Comparison of ENCODE assay signal across 16 cellular contexts in genomic region chr19:18363787-18364186, GRCh38. TPM values are rescaled to one million over a fixed set of nuclear protein-coding genes. Genes with fewer than 3 reads are reported as not detected.
DNase-seq lines count a peak whose midpoint lies in the region; ATAC-seq, FAIRE-seq and TF ChIP-seq lines count a peak whose summit lies in the region.
"Had no signal": no experiment of that assay in that cellular context is flagged by ENCODE, and none has a peak within 500 bp of the region (broad histone marks: within the 10 kb centered on the region; RNA-seq: fewer than 3 reads in every experiment).

No MANE protein-coding gene starts in this region.

- no peak overlapping the region for H3K4me3 ChIP-seq in ACC112 (ENCODE audit: low read depth, low read length)
- H3K4me3 ChIP-seq in RWPE2 (ENCODE audit: severe bottlenecking), result no peak overlapping the region
- no peak overlapping the region for H3K4me3 ChIP-seq in fibroblast of lung (replicated peaks in 1 of 4; ENCODE audit: control extremely low read depth in 1 of 4, insufficient read depth in 1 of 4, low read depth in 3 of 4, low read length in 4 of 4)
- H3K4me3 ChIP-seq in sigmoid colon, result no peak overlapping the region
- H3K4me3 ChIP-seq: gastroesophageal sphincter, SJSA1 had no signal

- peaks cover 18% of the 10 kb centered on the region for H3K4me1 ChIP-seq in ACC112 (ENCODE audit: control insufficient read depth, insufficient read depth, low read length, unreplicated experiment)
- peaks cover 23% of the 10 kb centered on the region for H3K4me1 ChIP-seq in RWPE2 (ENCODE audit: insufficient read depth, poor library complexity, severe bottlenecking)
- peaks cover 12% of the 10 kb centered on the region for H3K4me1 ChIP-seq in fibroblast of lung (ENCODE audit: control insufficient read depth, extremely low read depth, insufficient read depth, low read length)
- H3K4me1 ChIP-seq in sigmoid colon, result peaks cover 0 to 16% (median 13%) of the 10 kb centered on the region in 4 donors

- no peak for ATAC-seq in RWPE2 (ENCODE audit: low read depth)
- ATAC-seq in HG02623 (IDR thresholded peaks at IDR 0.05; ENCODE audit: unreplicated experiment), result no peak
- no peak for ATAC-seq in esophagus mucosa
- ATAC-seq: gastroesophageal sphincter; stimulated activated naive B cell treated with anti-CD40 and anti-IgM and Interleukin-4, amounts not matched to agents 10 μg/mL and 1 μg/mL and 100 μg/mL, for 72 hours had no signal

- WGBS in sigmoid colon, 2 donors, result 59 to 86% methylated on average over 6 of the region's 6 CpGs

- H3K27ac ChIP-seq in ACC112 (ENCODE audit: low read depth, low read length) (0 out of 2 replicates have a peak overlapping the region, but pooled peaks have one; percentile 81), RWPE2 (ENCODE audit: poor library complexity, severe bottlenecking) (peak overlapping the region; percentile 79), fibroblast of lung (ENCODE audit: insufficient read depth, low read length) (peak overlapping the region; percentile 99), sigmoid colon (peak overlapping the region in 3 of 4 donors; percentile 64 to 75 (median 70))

- FAIRE-seq in frontal cortex (lab: Jason Lieb, UNC), result no peak

- no peaks in the 10 kb centered on the region for H4K20me1 ChIP-seq in fibroblast of lung (ENCODE audit: control insufficient read depth, extremely low read depth, insufficient read depth, low read length)

- no peak overlapping the region for H3K9ac ChIP-seq in fibroblast of lung (ENCODE audit: insufficient read depth, low read length)

- no peak overlapping the region for H3K4me2 ChIP-seq in fibroblast of lung (ENCODE audit: extremely low read depth, insufficient read depth, low read length)

- TF ChIP-seq CTCF in RWPE2 (IDR thresholded peaks at IDR 0.05; ENCODE audit: poor library complexity, severe bottlenecking) (no peak), fibroblast of lung (conservative IDR thresholded peaks at IDR 0.05 in 1 of 2, IDR thresholded peaks at IDR 0.05 in 1 of 2; ENCODE audit: low read depth in 1 of 2, low read length in 2 of 2) (no peak), sigmoid colon (IDR thresholded peaks at IDR 0.05) (no peak)

- TF ChIP-seq POLR2A in sigmoid colon (IDR thresholded peaks at IDR 0.05), result no peak

- DNase-seq in RWPE2 (ENCODE audit: low spot score) (no peak), fibroblast of lung (ENCODE audit: low read depth in 2 of 2) (no peak), sigmoid colon (no peak), NCI-H1092 (lab: John Stamatoyannopoulos, UW) (no peak), frontal cortex (ENCODE audit: low spot score in 2 of 2) (no peak)
- DNase-seq: activated effector memory CD4-positive, alpha-beta T cell treated with anti-CD3 and anti-CD28 coated beads, Interleukin-2, amount 50 U/mL, for 16 hours; DMS79; effector memory CD4-positive, alpha-beta T cell; kidney glomerular epithelial cell; stimulated activated naive B cell treated with anti-CD40 and anti-IgM and Interleukin-4, amounts not matched to agents 10 μg/mL and 1 μg/mL and 100 μg/mL, for 72 hours had no signal

- H3K27me3 ChIP-seq in ACC112 (ENCODE audit: insufficient read depth, low read length) (no peaks in the 10 kb centered on the region), RWPE2 (ENCODE audit: insufficient read depth, poor library complexity, severe bottlenecking) (no peaks in the 10 kb centered on the region), fibroblast of lung (ENCODE audit: control insufficient read depth, insufficient read depth, low read length) (no peaks in the 10 kb centered on the region), sigmoid colon (no peaks in the 10 kb centered on the region)
- H3K27me3 ChIP-seq: gastroesophageal sphincter, SJSA1 had no signal

- intact Hi-C loops in sigmoid colon (cut with DNase I), result no loop called here

- H3K79me2 ChIP-seq in ACC112 (ENCODE audit: control insufficient read depth, insufficient read depth, low read length, unreplicated experiment) (no peaks in the 10 kb centered on the region), fibroblast of lung (ENCODE audit: control insufficient read depth, insufficient read depth, low read length) (no peaks in the 10 kb centered on the region)

- H3K36me3 ChIP-seq in ACC112 (ENCODE audit: insufficient read depth, low read length) (no peaks in the 10 kb centered on the region), RWPE2 (ENCODE audit: low read depth) (no peaks in the 10 kb centered on the region), fibroblast of lung (ENCODE audit: control insufficient read depth, insufficient read depth, low read length) (peaks cover 2% of the 10 kb centered on the region), sigmoid colon (peaks cover 0 to 46% (median 0%) of the 10 kb centered on the region in 4 donors)

- H2AFZ ChIP-seq in ACC112 (ENCODE audit: low read length, unreplicated experiment) (no peak overlapping the region), fibroblast of lung (ENCODE audit: low read length) (no peak overlapping the region)

- H3K9me3 ChIP-seq in RWPE2 (ENCODE audit: severe bottlenecking) (no peaks in the 10 kb centered on the region), fibroblast of lung (ENCODE audit: control insufficient read depth, insufficient read depth, low read depth, low read length) (no peaks in the 10 kb centered on the region), sigmoid colon (no peaks in the 10 kb centered on the region)
- H3K9me3 ChIP-seq: gastroesophageal sphincter, SJSA1 had no signal

- TF ChIP-seq EP300 in sigmoid colon (IDR thresholded peaks at IDR 0.05), result no peak

RNA-seq across cellular contexts. Expression of gene GDF15, which starts 22.2 kb away (rescaled TPM):
- total RNA-seq in fibroblast of lung (140 and 210 TPM in 2 replicates), sigmoid colon (1 to 10 TPM; 1.1 to 7.9 (median 3.9) TPM), esophagus mucosa (3.9 TPM), frontal cortex (not detected)
- polyA plus RNA-seq in fibroblast of lung (8.6 and 24.3 TPM in 2 replicates), sigmoid colon (10 to 100 TPM in 2 of 3 donors, 1 to 10 TPM in 1; 7.2 to 79.7 (median 24.5) TPM)
- 17.4 and 56.4 TPM in 2 replicates for polyA plus RNA-seq in fibroblast of lung (2012)
- 3.7 and 10.3 TPM in 2 replicates for polyA minus RNA-seq in fibroblast of lung (ENCODE audit: low replicate concordance)
- total RNA-seq: activated CD8-positive, alpha-beta memory T cell treated with anti-CD3 and anti-CD28 coated beads for 36 hours had no signal

RNA-seq across cellular contexts. Expression of gene PGPEP1, which starts 23.4 kb away (rescaled TPM):
- total RNA-seq in fibroblast of lung (63.9 and 78.8 TPM in 2 replicates), sigmoid colon (10 to 100 TPM; 15.0 to 26.0 (median 16.6) TPM), esophagus mucosa (5.5 TPM), frontal cortex (18.3 TPM)
- polyA plus RNA-seq in fibroblast of lung (17.0 and 25.4 TPM in 2 replicates), sigmoid colon (10 to 100 TPM; 14.4 to 36.9 (median 31.7) TPM)
- 17.8 and 24.4 TPM in 2 replicates for polyA plus RNA-seq in fibroblast of lung (2012)
- polyA minus RNA-seq in fibroblast of lung (ENCODE audit: low replicate concordance), result 110 and 120 TPM in 2 replicates

RNA-seq across cellular contexts. Expression of gene LRRC25, which starts 33.6 kb away (rescaled TPM):
- total RNA-seq in fibroblast of lung (1.2 and 4.6 TPM in 2 replicates), sigmoid colon (10 to 100 TPM in 1 of 4 donors, 1 to 10 TPM in 3; 2.2 to 13.3 (median 9.0) TPM), esophagus mucosa (0.48 TPM), frontal cortex (0.41 TPM)
- polyA plus RNA-seq in fibroblast of lung (0.10 and 0.25 TPM in 2 replicates), sigmoid colon (10 to 100 TPM in 1 of 3 donors, 1 to 10 TPM in 2; 4.2 to 10.9 (median 6.0) TPM)
- 0.08 and 0.25 TPM in 2 replicates for polyA plus RNA-seq in fibroblast of lung (2012)
- polyA minus RNA-seq in fibroblast of lung (ENCODE audit: low replicate concordance), result not detected in 2 replicates
- total RNA-seq: activated CD8-positive, alpha-beta memory T cell treated with anti-CD3 and anti-CD28 coated beads for 36 hours; SJSA1 had no signal

RNA-seq across cellular contexts. Expression of gene LSM4, which starts 40.9 kb away (rescaled TPM):
- total RNA-seq in fibroblast of lung, result 70.9 and 124 TPM in 2 replicates
- polyA plus RNA-seq in fibroblast of lung, result 50.9 and 97.2 TPM in 2 replicates
- 80.5 and 169 TPM in 2 replicates for polyA plus RNA-seq in fibroblast of lung (2012)
- 12.9 and 24.4 TPM in 2 replicates for polyA minus RNA-seq in fibroblast of lung (ENCODE audit: low replicate concordance)
- total RNA-seq in sigmoid colon, result 100 to 1,000 TPM in 3 of 4 donors, 10 to 100 TPM in 1; 89.1 to 144 (median 119) TPM
- polyA plus RNA-seq in sigmoid colon, result 100 to 1,000 TPM; 214 to 285 (median 256) TPM
- 85.0 TPM for total RNA-seq in esophagus mucosa
- total RNA-seq in frontal cortex, result 80.3 TPM

RNA-seq across cellular contexts. Expression of gene SSBP4, which starts 55.4 kb away (rescaled TPM):
- total RNA-seq in fibroblast of lung (58.6 and 76.5 TPM in 2 replicates), sigmoid colon (10 to 100 TPM; 52.4 to 71.4 (median 58.0) TPM), esophagus mucosa (15.7 TPM), frontal cortex (69.3 TPM)
- polyA plus RNA-seq in fibroblast of lung (12.8 and 16.5 TPM in 2 replicates), sigmoid colon (10 to 100 TPM; 13.9 to 51.4 (median 32.4) TPM)
- 42.1 and 59.3 TPM in 2 replicates for polyA plus RNA-seq in fibroblast of lung (2012)
- polyA minus RNA-seq in fibroblast of lung (ENCODE audit: low replicate concordance), result 11.0 and 12.0 TPM in 2 replicates

Comparison
In these comparisons a context has a peak if more than half of its experiments do, and no peak if none do; other contexts are left out.
1. RNA of gene GDF15, which starts 22.2 kb away (total RNA-seq): 140 to 210 TPM in fibroblast of lung; 1.1 to 7.9 TPM in sigmoid colon, 3.9 TPM in esophagus mucosa (single experiment) and not detected in frontal cortex (single experiment); every median in the first group is over 10 times any median in the second.
2. Peak in every context shown above with its lines, with median percentiles within 50 percentile points of each other: H3K27ac ChIP-seq.